ENCODE assay signal across 8 cellular contexts in the genomic region with DNA sequence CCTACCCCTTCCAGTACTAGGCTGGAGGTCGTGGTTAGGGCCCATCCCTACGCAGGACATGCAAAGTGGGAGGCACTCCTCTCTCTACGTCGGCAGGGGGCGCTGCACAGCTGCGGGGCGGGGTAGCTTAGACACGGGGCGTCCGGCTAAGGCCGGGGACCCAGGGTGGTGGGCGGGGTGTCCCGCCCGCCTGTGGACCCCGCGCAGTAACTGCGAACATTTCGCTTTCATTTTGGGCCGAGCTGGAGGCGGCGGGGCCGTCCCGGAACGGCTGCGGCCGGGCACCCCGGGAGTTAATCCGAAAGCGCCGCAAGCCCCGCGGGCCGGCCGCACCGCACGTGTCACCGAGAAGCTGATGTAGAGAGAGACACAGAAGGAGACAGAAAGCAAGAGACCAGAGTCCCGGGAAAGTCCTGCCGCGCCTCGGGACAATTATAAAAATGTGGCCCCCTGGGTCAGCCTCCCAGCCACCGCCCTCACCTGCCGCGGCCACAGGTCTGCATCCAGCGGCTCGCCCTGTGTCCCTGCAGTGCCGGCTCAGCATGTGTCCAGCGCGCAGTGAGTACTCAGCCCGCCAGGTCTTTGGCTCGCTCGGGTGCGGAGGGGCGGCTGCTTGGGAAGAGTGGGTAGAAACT. TPM values are rescaled to one million over a fixed set of nuclear protein-coding genes. Genes with fewer than 3 reads are reported as not detected.
DNase-seq lines count a peak whose midpoint lies in the region; ATAC-seq and TF ChIP-seq lines count a peak whose summit lies in the region.

A gene (plus strand): TSS at position 219 of the 635 bp plus-strand sequence.

- H3K4me1 ChIP-seq in Panc1 (ENCODE audit: control insufficient read depth, insufficient read depth, low read length) (no peaks in the 10 kb centered on the region), suprapubic skin (peaks cover 13% of the 10 kb centered on the region)

- intact Hi-C loops in Panc1 (cut with micrococcal nuclease; ENCODE audit: unreplicated experiment): no loop called here

- no peak for TF ChIP-seq EP300 in suprapubic skin (IDR thresholded peaks at IDR 0.05)

- peak; percentile 94 for ATAC-seq in GM19452 (IDR thresholded peaks at IDR 0.05; ENCODE audit: unreplicated experiment)
- ATAC-seq in HG03565 (IDR thresholded peaks at IDR 0.05; ENCODE audit: unreplicated experiment): peak; percentile 90
- peak; percentile 98 for ATAC-seq in Panc1

- DNase-seq in Caki2 (ENCODE audit: low read depth): peak; percentile 91
- no peak for DNase-seq in Panc1 (ENCODE audit: low read depth, low spot score)
- peak; percentile 72 for DNase-seq in activated effector memory CD4-positive, alpha-beta T cell treated with Interleukin-2 at 50 U/mL for 16 hours
- DNase-seq in foreskin melanocyte: peak; percentile 43
- DNase-seq in nucleus accumbens (lab: John Stamatoyannopoulos, UW): peak in 52 of 56 donors; percentile 2 to 88 (median 58)
- DNase-seq in suprapubic skin (ENCODE audit: low spot score in 2 of 2): peak; percentile 73 to 87

- in situ Hi-C loops in Caki2 (cut with HindIII; ENCODE audit: low pct_unique_long_range_greater_than_20kb, low sequenced_read_pairs) (no loop called here), Panc1 (cut with HindIII; ENCODE audit: low pct_unique_long_range_greater_than_20kb, low sequenced_read_pairs) (no loop called here)

- no TSS peak for BruUV-seq in Panc1 (replicated peaks; lab: Mats Ljungman, UMichigan)

- no peak for TF ChIP-seq POLR2A in suprapubic skin (IDR thresholded peaks at IDR 0.05)

- CTCF ChIA-PET in Panc1 (lab: Charles Lee): interaction anchor here (0.5 to 3.2 kb wide), 8 partner anchors 14 to 473 kb away, joined by 3 to 12 read pairs (median 4); a partner anchor contains a TSS

- H3K4me3 ChIP-seq in Panc1 (ENCODE audit: low read depth in 2 of 2, low read length in 2 of 2) (peak within 1 kb of the TSS; percentile 59 to 67), suprapubic skin (peak within 1 kb of the TSS; percentile 61)

- POLR2A ChIA-PET in Panc1 (lab: Charles Lee): no interaction called here

- under 1% methylated on average over 36 of the region's 54 CpGs for WGBS in suprapubic skin

- H3K9me3 ChIP-seq in Panc1 (ENCODE audit: control insufficient read depth, insufficient read depth, low read depth, low read length) (no peaks in the 10 kb centered on the region), suprapubic skin (no peaks in the 10 kb centered on the region)

- no peaks in the 10 kb centered on the region for H3K27me3 ChIP-seq in Panc1 (ENCODE audit: control insufficient read depth, insufficient read depth, low read length)
- H3K27me3 ChIP-seq in suprapubic skin: no peaks in the 10 kb centered on the region

- TF ChIP-seq CTCF in Panc1 (IDR thresholded peaks at IDR 0.05) (peak; percentile 99), suprapubic skin (IDR thresholded peaks at IDR 0.05) (peak; percentile 56 to 89)

- H3K36me3 ChIP-seq in Panc1 (ENCODE audit: control insufficient read depth, insufficient read depth, low read length) (no peaks in the 10 kb centered on the region), suprapubic skin (no peaks in the 10 kb centered on the region)

- H3K27ac ChIP-seq in Panc1 (ENCODE audit: low read length) (no peak within 1 kb of the TSS), suprapubic skin (no peak within 1 kb of the TSS)

RNA-seq across cellular contexts. Expression of the gene that starts here (rescaled TPM):
- 3.9 and 5.2 TPM in 2 replicates for total RNA-seq in Caki2 (2014; rRNA removed; shearing (Covaris generic); ENCODE audit: low replicate concordance)
- total RNA-seq in Panc1 (2021; ENCODE audit: unreplicated experiment): not detected
- polyA plus RNA-seq in Panc1 (2012; ENCODE audit: insufficient read length): not detected
- under 1 TPM in 1 of 4 donors, not detected in 3; 0.30 TPM for total RNA-seq in suprapubic skin

Comparison
In these comparisons a context has a peak if more than half of its experiments do, and no peak if none do; other contexts are left out.
1. Peak in ATAC-seq and H3K4me3 ChIP-seq in Panc1; RNA of the gene not detected or under 1 TPM.
2. Peak in DNase-seq and H3K4me3 ChIP-seq in suprapubic skin; RNA of the gene not detected or under 1 TPM.